ENCODE assay signal across 18 cellular contexts in genomic region chr2:231568098-231568784, GRCh38. TPM values are rescaled to one million over a fixed set of nuclear protein-coding genes. Genes with fewer than 3 reads are reported as not detected.
A peak's percentile ranks its signal among the peaks of the same experiment; 100 is the strongest.
DNase-seq lines count a peak whose midpoint lies in the region; ATAC-seq and TF ChIP-seq lines count a peak whose summit lies in the region.
"Had no signal": no experiment of that assay in that cellular context is flagged by ENCODE, and none has a peak within 500 bp of the region (broad histone marks: within the 10 kb centered on the region; RNA-seq: fewer than 3 reads in every experiment).

No MANE protein-coding gene starts in this region.

- H3K27me3 ChIP-seq in BLaER1 (no peaks in the 10 kb centered on the region), H9 (ENCODE audit: insufficient read depth, low read length) (no peaks in the 10 kb centered on the region)
- H3K27me3 ChIP-seq: BE2C, SJCRH30 had no signal

- no peak overlapping the region for H3K4me3 ChIP-seq in BLaER1
- H3K4me3 ChIP-seq: SJCRH30 had no signal

- no peak overlapping the region for H2AFZ ChIP-seq in H9 (ENCODE audit: low read length)

- H2BK15ac ChIP-seq in H9 (ENCODE audit: low read depth, low read length), result no peak overlapping the region

- peaks cover 22 to 25% of the 10 kb centered on the region in 2 experiments for H3K9me3 Mint-ChIP-seq in H9
- H3K9me3 Mint-ChIP-seq in WTC11, result peaks cover 19% of the 10 kb centered on the region
- H3K9me3 Mint-ChIP-seq in mesothelial cell of epicardium, result peaks cover 3% of the 10 kb centered on the region
- no peaks in the 10 kb centered on the region for H3K9me3 Mint-ChIP-seq in T-cell

- H3K27me3 Mint-ChIP-seq in H9 (ENCODE audit: low read depth) (no peaks in the 10 kb centered on the region), WTC11 (ENCODE audit: low read depth) (no peaks in the 10 kb centered on the region), mesothelial cell of epicardium (ENCODE audit: low read depth) (no peaks in the 10 kb centered on the region), T-cell (no peaks in the 10 kb centered on the region)

- no peaks in the 10 kb centered on the region for H3K79me2 ChIP-seq in H9 (ENCODE audit: insufficient read depth, low read length)

- H4K8ac ChIP-seq in H9 (replicated peaks; ENCODE audit: insufficient read length, low read depth, low read length), result no peak overlapping the region

- peak overlapping the region; percentile 77 to 96 (median 95); a peak in 6 of 7 replicates for H3K27ac Mint-ChIP-seq in H9
- peak overlapping the region; percentile 82 for H3K27ac Mint-ChIP-seq in WTC11
- H3K27ac Mint-ChIP-seq in mesothelial cell of epicardium, result peak overlapping the region; percentile 65
- H3K27ac Mint-ChIP-seq in T-cell, result no peak overlapping the region

- H4K20me1 ChIP-seq in BLaER1 (no peaks in the 10 kb centered on the region), H9 (ENCODE audit: control insufficient read depth, insufficient read depth, insufficient read length) (no peaks in the 10 kb centered on the region)

- TF ChIP-seq CTCF in H9 (conservative IDR thresholded peaks at IDR 0.05) (no peak), WTC11 (IDR thresholded peaks at IDR 0.05) (no peak), mesothelial cell of epicardium (IDR thresholded peaks at IDR 0.05; ENCODE audit: unreplicated experiment) (no peak)

- no peak overlapping the region for H3K56ac ChIP-seq in H9 (ENCODE audit: insufficient read length, low read depth, low read length)

- no peak overlapping the region for H2AK5ac ChIP-seq in H9 (ENCODE audit: insufficient read length, low read length)

- H3K23me2 ChIP-seq in H9 (ENCODE audit: insufficient read length, low read depth, low read length, poor library complexity, severe bottlenecking), result peaks cover 2% of the 10 kb centered on the region

- H4K91ac ChIP-seq in H9 (ENCODE audit: insufficient read length, low read depth, low read length), result peak overlapping the region; percentile 14

- CTCF ChIA-PET in WTC11 (lab: Charles Lee), result interaction anchor here (0.6 to 10.7 kb wide), 5 partner anchors 20 to 86 kb away, joined by 4 to 142 read pairs (median 4); no protein-coding TSS in a partner anchor
- CTCF ChIA-PET in T-cell (lab: Charles Lee), result interaction anchor here in 1 of 2 donors (0.7 kb wide), 1 partner anchor 96 kb away, joined by 5 read pairs; no protein-coding TSS in a partner anchor

- peaks cover 41 to 44% of the 10 kb centered on the region in 2 experiments for H3K4me1 Mint-ChIP-seq in H9
- H3K4me1 Mint-ChIP-seq in WTC11, result peaks cover 47% of the 10 kb centered on the region
- H3K4me1 Mint-ChIP-seq in mesothelial cell of epicardium, result peaks cover 42% of the 10 kb centered on the region
- peaks cover 0 to 6% (median 3%) of the 10 kb centered on the region in 3 donors for H3K4me1 Mint-ChIP-seq in T-cell

- peaks cover 8% of the 10 kb centered on the region; the same call in 1 of the 2 replicates for H3K9me3 ChIP-seq in BLaER1
- no peaks in the 10 kb centered on the region for H3K9me3 ChIP-seq in H9 (ENCODE audit: control insufficient read depth, low read depth, low read length)
- H3K9me3 ChIP-seq: BE2C, SJCRH30 had no signal

- H3K4me3 Mint-ChIP-seq in H9 (no peak overlapping the region; a peak in 1 of 5 replicates), WTC11 (no peak overlapping the region), mesothelial cell of epicardium (no peak overlapping the region), T-cell (no peak overlapping the region)

- H3K23ac ChIP-seq in H9 (ENCODE audit: insufficient read length, low read depth, low read length), result no peak overlapping the region

- no peak for DNase-seq in H9
- DNase-seq in WTC11 (ENCODE audit: low spot score), result no peak
- DNase-seq in mesothelial cell of epicardium (ENCODE audit: low spot score in 2 of 2, unreplicated experiment in 2 of 2), result no peak
- no peak for DNase-seq in NCI-H1436 treated with DMSO at 0.1 percent for 48 hours (lab: John Stamatoyannopoulos, UW)
- no peak for DNase-seq in substantia nigra (lab: John Stamatoyannopoulos, UW)
- DNase-seq in T-cell, result no peak
- no peak for DNase-seq in LoVo (ENCODE audit: low spot score)
- DNase-seq: BE2C, H7, KBM-7, NCI-H1048, NCI-H187, NCI-H446, RPMI8226, SJCRH30 had no signal

- H4K5ac ChIP-seq in H9 (ENCODE audit: insufficient read length, low read depth, low read length), result no peak overlapping the region

- no peak overlapping the region for H2BK120ac ChIP-seq in H9 (ENCODE audit: low read depth, low read length, poor library complexity, severe bottlenecking)

- H3K4me2 ChIP-seq in BLaER1 (peak overlapping the region; percentile 59), H9 (ENCODE audit: insufficient read depth, insufficient read length, low read length) (no peak overlapping the region)

- no peaks in the 10 kb centered on the region for H3K79me1 ChIP-seq in H9 (ENCODE audit: insufficient read depth, low read depth, low read length, poor library complexity, severe bottlenecking)

- peak; percentile 9; the same call in 1 of the 2 replicates for ATAC-seq in WTC11
- ATAC-seq in T-cell (replicated peaks in 1 of 4), result no peak

- H3K36me3 Mint-ChIP-seq in H9 (ENCODE audit: insufficient read depth in 1 of 3, low read depth in 3 of 3) (peaks cover 1 to 29% (median 5%) of the 10 kb centered on the region in 3 experiments; a peak in 4 of 7 replicates), WTC11 (peaks cover 24% of the 10 kb centered on the region), mesothelial cell of epicardium (no peaks in the 10 kb centered on the region), T-cell (no peaks in the 10 kb centered on the region)

- H3K27ac ChIP-seq in BLaER1 (0 out of 2 replicates have a peak overlapping the region, but pooled peaks have one; percentile 0), H9 (ENCODE audit: insufficient read length, low read depth, low read length) (no peak overlapping the region), substantia nigra (ENCODE audit: low read depth, low read length, poor library complexity, severe bottlenecking) (no peak overlapping the region)
- H3K27ac ChIP-seq: SJCRH30 had no signal

- H3K14ac ChIP-seq in H9 (ENCODE audit: insufficient read depth, low read length), result peak overlapping the region; percentile 37; the same call in 1 of the 2 replicates

- H2BK5ac ChIP-seq in H9 (ENCODE audit: insufficient read length, low read length), result no peak overlapping the region

- no peak overlapping the region for H2BK20ac ChIP-seq in H9 (ENCODE audit: low read depth, low read length, poor library complexity, severe bottlenecking)

- peaks cover 17% of the 10 kb centered on the region for H3K4me1 ChIP-seq in BLaER1
- peaks cover 8% of the 10 kb centered on the region; the same call in 1 of the 2 replicates for H3K4me1 ChIP-seq in H9 (ENCODE audit: insufficient read depth, low read length)
- H3K4me1 ChIP-seq: SJCRH30 had no signal

- WGBS in H9 (ENCODE audit: extremely low coverage, insufficient read length, low lambda C conversion rate), result no CpG with 5 or more reads among the region's 6 CpGs

- H2BK12ac ChIP-seq in H9 (ENCODE audit: insufficient read length, low read depth, low read length), result no peak overlapping the region

- POLR2A ChIA-PET in WTC11 (lab: Charles Lee), result interaction anchor here (1.2 kb wide), 1 partner anchor 140 kb away, joined by 6 read pairs; the partner anchor contains the start of gene PTMA
- POLR2A ChIA-PET in T-cell (lab: Charles Lee), result no interaction called here

- H3K4ac ChIP-seq in H9 (ENCODE audit: low read depth, low read length), result no peak overlapping the region

- H3T11ph ChIP-seq in H9 (ENCODE audit: low read length), result no peak overlapping the region

- peak overlapping the region; percentile 70 for H3K18ac ChIP-seq in H9 (ENCODE audit: insufficient read length, low read depth, low read length)

- H3K9ac ChIP-seq in BLaER1 (no peak overlapping the region), H9 (ENCODE audit: extremely low read depth, insufficient read length, low read length) (no peak overlapping the region)

- H3K36me3 ChIP-seq in BLaER1, result no peaks in the 10 kb centered on the region
- H3K36me3 ChIP-seq: BE2C, SJCRH30 had no signal

TF ChIP-seq in WTC11, 78 proteins besides CTCF, POLR2A, EP300 and RAD21 (continues in another document):
- no peak for TF ChIP-seq TP53 (CRISPR knock-in tag; IDR thresholded peaks at IDR 0.05)
- no peak for TF ChIP-seq ZNF232 (CRISPR knock-in tag; IDR thresholded peaks at IDR 0.05)
- TF ChIP-seq SP1 (CRISPR knock-in tag; conservative IDR thresholded peaks at IDR 0.05), result 0 out of 2 replicates have a peak, but pooled peaks have one; percentile 15
- no peak for TF ChIP-seq CBFB (CRISPR knock-in tag; IDR thresholded peaks at IDR 0.05; ENCODE audit: low read depth)
- TF ChIP-seq AR (CRISPR knock-in tag; IDR thresholded peaks at IDR 0.05), result no peak
- no peak for TF ChIP-seq ZNF671 (CRISPR knock-in tag; IDR thresholded peaks at IDR 0.05)

RNA-seq across cellular contexts. Expression of gene TEX44, which starts 24.4 kb away (rescaled TPM):
- total RNA-seq in H9 (2021) (not detected in 2 replicates), WTC11 (2021) (not detected in 3 replicates), mesothelial cell of epicardium (not detected in 3 replicates), T-cell (not detected)
- total RNA-seq: H7, HT1080, M059J, SJCRH30 had no signal

RNA-seq across cellular contexts. Expression of gene NMUR1, which starts 38.0 kb away (rescaled TPM):
- 0.13 and 0.20 TPM in 2 replicates for total RNA-seq in H9 (2021)
- total RNA-seq in WTC11 (2021), result 0.42 to 0.44 TPM (median 0.44 TPM) in 3 replicates
- total RNA-seq in mesothelial cell of epicardium, result 0.09 to 0.13 TPM in 2 of 3 replicates, not detected in the other
- total RNA-seq in T-cell, result 1 to 10 TPM in 2 of 5 donors, under 1 TPM in 3; 0.62 to 3.0 (median 0.70) TPM
- total RNA-seq: HT1080, M059J, SJCRH30 had no signal

Comparison
In these comparisons a context has a peak if more than half of its experiments do, and no peak if none do; other contexts are left out.
1. H3K27ac Mint-ChIP-seq: peak in H9 (3 of 3), WTC11 (single experiment) and mesothelial cell of epicardium (single experiment); none in T-cell (0 of 2).